1 cellular context compared by ENCODE assay signal in the genomic region with DNA sequence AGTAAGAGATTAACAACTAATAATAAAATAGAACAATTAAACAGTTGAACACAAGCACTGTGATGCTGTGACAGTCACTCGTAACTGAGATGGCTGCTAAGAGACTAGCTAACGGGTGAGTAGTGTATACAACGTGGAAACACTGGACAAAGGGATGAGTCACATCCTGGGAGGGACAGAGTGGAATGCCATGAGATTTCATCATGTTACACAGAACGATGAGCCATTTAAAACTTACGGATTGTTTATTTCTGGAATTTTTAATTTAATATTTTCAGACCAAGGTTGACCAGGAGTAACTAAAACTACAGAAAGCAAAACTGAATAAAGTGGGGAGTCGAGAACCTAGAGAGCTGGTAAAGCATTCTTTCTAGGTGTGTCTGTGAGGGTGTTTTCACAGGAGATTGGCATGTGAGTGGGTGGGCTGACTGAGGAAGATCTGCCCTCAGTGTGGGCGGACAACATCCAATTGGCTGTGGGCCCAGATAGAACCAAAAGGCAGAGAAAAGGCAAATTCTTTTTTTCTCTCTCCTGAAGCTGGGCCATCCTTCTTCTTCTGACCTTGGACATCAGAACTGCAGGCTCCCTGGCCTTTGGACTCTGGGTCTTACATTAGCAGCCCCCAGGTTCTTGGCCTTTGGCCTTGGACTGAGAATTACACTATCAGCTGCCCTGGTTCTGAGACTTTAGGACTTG.
TF ChIP-seq lines count a peak whose summit lies in the region.

No MANE protein-coding gene starts in this region.

TF ChIP-seq in SK-N-SH treated with all-trans-retinoic acid at 6 μM for 48 hours, 23 proteins besides CTCF, POLR2A, EP300 and RAD21 (continued from another document):
- TF ChIP-seq GLIS3 (CRISPR knock-in tag; IDR thresholded peaks at IDR 0.05) (no peak), ZC3H10 (CRISPR knock-in tag; IDR thresholded peaks at IDR 0.05) (no peak)
